21 cellular contexts compared by ENCODE assay signal in genomic region chr4:3413675-3414420, GRCh38. TPM values are rescaled to one million over a fixed set of nuclear protein-coding genes. Genes with fewer than 3 reads are reported as not detected.
A peak's percentile ranks its signal among the peaks of the same experiment; 100 is the strongest.
DNase-seq lines count a peak whose midpoint lies in the region; ATAC-seq and TF ChIP-seq lines count a peak whose summit lies in the region.
"Had no signal": no experiment of that assay in that cellular context is flagged by ENCODE, and none has a peak within 500 bp of the region (broad histone marks: within the 10 kb centered on the region; RNA-seq: fewer than 3 reads in every experiment).

No MANE protein-coding gene starts in this region.

- no peaks in the 10 kb centered on the region for H3K4me1 Mint-ChIP-seq in natural killer cell treated with Interleukin-12 subunit alpha and Interleukin-12 subunit beta and Interleukin-15 and Interleukin-18, amount 100 ng/mL, for 72 hours (ENCODE audit: low read depth in 2 of 2)
- no peaks in the 10 kb centered on the region for H3K4me1 Mint-ChIP-seq in natural killer cell
- peaks cover 23% of the 10 kb centered on the region for H3K4me1 Mint-ChIP-seq in glutamatergic neuron (ENCODE audit: low read depth, unreplicated experiment)
- peaks cover 46% of the 10 kb centered on the region for H3K4me1 Mint-ChIP-seq in neural progenitor cell
- peaks cover 0 to 12% (median 0%) of the 10 kb centered on the region in 7 donors for H3K4me1 Mint-ChIP-seq in naive thymus-derived CD4-positive, alpha-beta T cell
- H3K4me1 Mint-ChIP-seq: CD4-positive, CD25-positive, alpha-beta regulatory T cell had no signal

- no peaks in the 10 kb centered on the region for H3K9me3 Mint-ChIP-seq in natural killer cell treated with Interleukin-12 subunit alpha and Interleukin-12 subunit beta and Interleukin-15 and Interleukin-18, amount 100 ng/mL, for 72 hours
- no peaks in the 10 kb centered on the region for H3K9me3 Mint-ChIP-seq in natural killer cell
- peaks cover 10% of the 10 kb centered on the region for H3K9me3 Mint-ChIP-seq in glutamatergic neuron (ENCODE audit: unreplicated experiment)
- H3K9me3 Mint-ChIP-seq in neural progenitor cell: no peaks in the 10 kb centered on the region
- H3K9me3 Mint-ChIP-seq in naive thymus-derived CD4-positive, alpha-beta T cell: no peaks in the 10 kb centered on the region
- H3K9me3 Mint-ChIP-seq: activated B cell treated with CpG ODN at 0.5 μM for 24 hours; activated CD8-positive, alpha-beta T cell treated with anti-CD3 and anti-CD28 coated beads for 36 hours; CD4-positive, CD25-positive, alpha-beta regulatory T cell; stimulated activated memory B cell treated with anti-CD40 and anti-IgM and Interleukin-4, amounts not matched to agents 10 μg/mL and 1 μg/mL and 100 μg/mL, for 72 hours had no signal

- no peak overlapping the region for H3K9ac ChIP-seq in neural progenitor cell

- intact Hi-C loops in natural killer cell (cut with micrococcal nuclease) (no loop called here), upper lobe of right lung (cut with DNase I) (no loop called here)
- intact Hi-C loops in naive thymus-derived CD4-positive, alpha-beta T cell (cut with micrococcal nuclease): no loop called here

- DNase-seq in natural killer cell treated with Interleukin-12 subunit alpha and Interleukin-12 subunit beta and Interleukin-15 and Interleukin-18, amount 100 ng/mL, for 72 hours (ENCODE audit: low spot score): peak; percentile 51
- DNase-seq in natural killer cell (no peak), glutamatergic neuron (peak; percentile 22), neural progenitor cell (ENCODE audit: low spot score) (peak; percentile 59), upper lobe of right lung (peak; percentile 49), DMS79 (lab: John Stamatoyannopoulos, UW) (no peak)
- no peak for DNase-seq in activated CD4-positive, alpha-beta T cell treated with anti-CD3 and anti-CD28 coated beads, Interleukin-2, amount 50 U/mL, for 48 hours
- DNase-seq in naive thymus-derived CD4-positive, alpha-beta T cell: no peak
- DNase-seq: ACHN; activated B cell treated with CpG ODN at 0.5 μM for 24 hours; activated CD8-positive, alpha-beta T cell treated with anti-CD3 and anti-CD28 coated beads for 36 hours; activated T-cell treated with anti-CD3 and anti-CD28 coated beads, Interleukin-2, amount 50 U/mL, for 1 hour; CD4-positive, CD25-positive, alpha-beta regulatory T cell; NCI-H146; OCI-M1; stimulated activated CD4-positive, alpha-beta T cell treated with anti-CD3 and anti-CD28 coated beads, Interleukin-1b, Interleukin-23, amount 100 ng/mL, for 48 hours; T-helper 2 cell had no signal

- no peak overlapping the region for H3K4me3 Mint-ChIP-seq in natural killer cell treated with Interleukin-12 subunit alpha and Interleukin-12 subunit beta and Interleukin-15 and Interleukin-18, amount 100 ng/mL, for 72 hours
- H3K4me3 Mint-ChIP-seq in natural killer cell (no peak overlapping the region), glutamatergic neuron (ENCODE audit: unreplicated experiment) (no peak overlapping the region), neural progenitor cell (no peak overlapping the region)
- no peak overlapping the region for H3K4me3 Mint-ChIP-seq in naive thymus-derived CD4-positive, alpha-beta T cell
- H3K4me3 Mint-ChIP-seq: activated B cell treated with CpG ODN at 0.5 μM for 24 hours; activated CD8-positive, alpha-beta T cell treated with anti-CD3 and anti-CD28 coated beads for 36 hours; activated naive CD8-positive, alpha-beta T cell; CD4-positive, CD25-positive, alpha-beta regulatory T cell; stimulated activated memory B cell treated with anti-CD40 and anti-IgM and Interleukin-4, amounts not matched to agents 10 μg/mL and 1 μg/mL and 100 μg/mL, for 72 hours had no signal

- H2AFZ ChIP-seq in neural progenitor cell (replicated peaks): no peak overlapping the region

- CTCF ChIA-PET in naive thymus-derived CD4-positive, alpha-beta T cell (lab: Charles Lee): no interaction called here

- H3K27ac ChIP-seq in neural progenitor cell (peak overlapping the region; percentile 37), upper lobe of right lung (no peak overlapping the region)
- no peak overlapping the region for H3K27ac ChIP-seq in naive thymus-derived CD4-positive, alpha-beta T cell (ENCODE audit: low read depth, low read length)
- H3K27ac ChIP-seq: pancreas, SJSA1 had no signal

- H3K27ac Mint-ChIP-seq in natural killer cell treated with Interleukin-12 subunit alpha and Interleukin-12 subunit beta and Interleukin-15 and Interleukin-18, amount 100 ng/mL, for 72 hours: no peak overlapping the region
- H3K27ac Mint-ChIP-seq in natural killer cell (no peak overlapping the region), glutamatergic neuron (ENCODE audit: unreplicated experiment) (no peak overlapping the region), neural progenitor cell (peak overlapping the region; percentile 80)
- no peak overlapping the region for H3K27ac Mint-ChIP-seq in naive thymus-derived CD4-positive, alpha-beta T cell
- H3K27ac Mint-ChIP-seq: activated B cell treated with CpG ODN at 0.5 μM for 24 hours; activated CD8-positive, alpha-beta T cell treated with anti-CD3 and anti-CD28 coated beads for 36 hours; activated naive CD8-positive, alpha-beta T cell; CD4-positive, CD25-positive, alpha-beta regulatory T cell; stimulated activated memory B cell treated with anti-CD40 and anti-IgM and Interleukin-4, amounts not matched to agents 10 μg/mL and 1 μg/mL and 100 μg/mL, for 72 hours had no signal

- no peaks in the 10 kb centered on the region for H3F3A ChIP-seq in neural progenitor cell (ENCODE audit: low read depth)

- peak in 1 of 2 donors; percentile 11 for ATAC-seq in natural killer cell treated with Interleukin-12 subunit alpha and Interleukin-12 subunit beta and Interleukin-15 and Interleukin-18, amount 100 ng/mL, for 72 hours
- no peak for ATAC-seq in natural killer cell
- ATAC-seq in upper lobe of right lung: no peak
- ATAC-seq in naive thymus-derived CD4-positive, alpha-beta T cell: no peak
- ATAC-seq: activated CD8-positive, alpha-beta T cell treated with anti-CD3 and anti-CD28 coated beads for 36 hours had no signal

- H3K27me3 Mint-ChIP-seq in natural killer cell treated with Interleukin-12 subunit alpha and Interleukin-12 subunit beta and Interleukin-15 and Interleukin-18, amount 100 ng/mL, for 72 hours: no peaks in the 10 kb centered on the region
- no peaks in the 10 kb centered on the region for H3K27me3 Mint-ChIP-seq in natural killer cell (ENCODE audit: low read depth in 2 of 2)
- H3K27me3 Mint-ChIP-seq in glutamatergic neuron (ENCODE audit: unreplicated experiment): peaks cover 4% of the 10 kb centered on the region
- H3K27me3 Mint-ChIP-seq in neural progenitor cell (ENCODE audit: insufficient read depth, low read depth): peaks cover 2% of the 10 kb centered on the region
- H3K27me3 Mint-ChIP-seq in naive thymus-derived CD4-positive, alpha-beta T cell: no peaks in the 10 kb centered on the region
- H3K27me3 Mint-ChIP-seq: activated B cell treated with CpG ODN at 0.5 μM for 24 hours; activated CD8-positive, alpha-beta T cell treated with anti-CD3 and anti-CD28 coated beads for 36 hours; activated naive CD8-positive, alpha-beta T cell; CD4-positive, CD25-positive, alpha-beta regulatory T cell had no signal

- H3K4me3 ChIP-seq in neural progenitor cell (no peak overlapping the region), upper lobe of right lung (no peak overlapping the region)
- H3K4me3 ChIP-seq in naive thymus-derived CD4-positive, alpha-beta T cell (ENCODE audit: low read length): no peak overlapping the region
- H3K4me3 ChIP-seq: pancreas, SJSA1 had no signal

- no peaks in the 10 kb centered on the region for H3K27me3 ChIP-seq in neural progenitor cell
- no peaks in the 10 kb centered on the region for H3K27me3 ChIP-seq in upper lobe of right lung
- no peaks in the 10 kb centered on the region for H3K27me3 ChIP-seq in naive thymus-derived CD4-positive, alpha-beta T cell (ENCODE audit: control insufficient read depth in 2 of 2, insufficient read depth in 2 of 2, low read length in 2 of 2)
- H3K27me3 ChIP-seq: pancreas, SJSA1 had no signal

- H3K4me2 ChIP-seq in neural progenitor cell: no peak overlapping the region

- H3K36me3 ChIP-seq in neural progenitor cell (no peaks in the 10 kb centered on the region), upper lobe of right lung (peaks cover 33% of the 10 kb centered on the region)
- peaks cover 0 to 25% (median 0%) of the 10 kb centered on the region in 3 experiments for H3K36me3 ChIP-seq in naive thymus-derived CD4-positive, alpha-beta T cell (ENCODE audit: control insufficient read depth in 2 of 3, insufficient read depth in 3 of 3, low read length in 3 of 3)

- H3K9me3 ChIP-seq in neural progenitor cell (ENCODE audit: low read depth) (no peaks in the 10 kb centered on the region), upper lobe of right lung (no peaks in the 10 kb centered on the region)
- H3K9me3 ChIP-seq in naive thymus-derived CD4-positive, alpha-beta T cell (ENCODE audit: control insufficient read depth in 2 of 3, low read length in 3 of 3): no peaks in the 10 kb centered on the region
- H3K9me3 ChIP-seq: pancreas, SJSA1 had no signal

- no peaks in the 10 kb centered on the region for H3K36me3 Mint-ChIP-seq in natural killer cell treated with Interleukin-12 subunit alpha and Interleukin-12 subunit beta and Interleukin-15 and Interleukin-18, amount 100 ng/mL, for 72 hours
- H3K36me3 Mint-ChIP-seq in natural killer cell: no peaks in the 10 kb centered on the region
- no peaks in the 10 kb centered on the region for H3K36me3 Mint-ChIP-seq in glutamatergic neuron (ENCODE audit: unreplicated experiment)
- H3K36me3 Mint-ChIP-seq in neural progenitor cell: peaks cover 22% of the 10 kb centered on the region
- H3K36me3 Mint-ChIP-seq in naive thymus-derived CD4-positive, alpha-beta T cell: peaks cover 0 to 35% (median 7%) of the 10 kb centered on the region in 5 donors

- H3K4me1 ChIP-seq in neural progenitor cell: peaks cover 23% of the 10 kb centered on the region
- H3K4me1 ChIP-seq in upper lobe of right lung: peaks cover 4% of the 10 kb centered on the region
- no peaks in the 10 kb centered on the region for H3K4me1 ChIP-seq in naive thymus-derived CD4-positive, alpha-beta T cell (ENCODE audit: control insufficient read depth in 2 of 2, insufficient read depth in 2 of 2, low read length in 2 of 2)
- H3K4me1 ChIP-seq: pancreas, SJSA1 had no signal

- no peaks in the 10 kb centered on the region for H3K79me2 ChIP-seq in neural progenitor cell (ENCODE audit: low read depth)

- peaks cover 22% of the 10 kb centered on the region for H4K20me1 ChIP-seq in neural progenitor cell (ENCODE audit: low read depth)

- POLR2A ChIA-PET in naive thymus-derived CD4-positive, alpha-beta T cell (lab: Charles Lee): no interaction called here

- no peak for TF ChIP-seq CTCF in natural killer cell (IDR thresholded peaks at IDR 0.05)
- no peak for TF ChIP-seq CTCF in glutamatergic neuron (IDR thresholded peaks at IDR 0.05; ENCODE audit: partially characterized antibody, unreplicated experiment)
- no peak for TF ChIP-seq CTCF in neural progenitor cell (IDR thresholded peaks at IDR 0.05)
- TF ChIP-seq CTCF in upper lobe of right lung (IDR thresholded peaks at IDR 0.05): no peak

RNA-seq across cellular contexts. Expression of gene HGFAC, which starts 27.9 kb away (rescaled TPM):
- not detected for total RNA-seq in natural killer cell treated with Interleukin-12 subunit alpha and Interleukin-12 subunit beta and Interleukin-15 and Interleukin-18, amount 100 ng/mL, for 72 hours
- total RNA-seq in natural killer cell (under 1 TPM in 2 of 3 donors, not detected in 1; 0.43 to 0.54 TPM), glutamatergic neuron (ENCODE audit: unreplicated experiment) (9.4 TPM), neural progenitor cell (ENCODE audit: low replicate concordance) (not detected in 2 replicates), upper lobe of right lung (1.2 TPM)
- total RNA-seq in naive thymus-derived CD4-positive, alpha-beta T cell: under 1 TPM in 2 of 5 experiments, not detected in 3; 0.54 to 0.82 TPM
- polyA plus RNA-seq in naive thymus-derived CD4-positive, alpha-beta T cell: not detected
- total RNA-seq: activated B cell treated with CpG ODN at 0.5 μM for 24 hours; activated CD8-positive, alpha-beta T cell treated with anti-CD3 and anti-CD28 coated beads for 36 hours; CD4-positive, CD25-positive, alpha-beta regulatory T cell had no signal

RNA-seq across cellular contexts. Expression of gene DOK7, which starts 49.3 kb away (rescaled TPM):
- under 1 TPM in 1 of 2 donors, not detected in 1; 0.17 TPM for total RNA-seq in natural killer cell treated with Interleukin-12 subunit alpha and Interleukin-12 subunit beta and Interleukin-15 and Interleukin-18, amount 100 ng/mL, for 72 hours
- total RNA-seq in natural killer cell (1 to 10 TPM; 1.3 to 2.9 (median 1.6) TPM), glutamatergic neuron (ENCODE audit: unreplicated experiment) (5.1 TPM), neural progenitor cell (ENCODE audit: low replicate concordance) (0.22 TPM in 1 of 2 replicates, not detected in the other), upper lobe of right lung (3.6 TPM)
- not detected for total RNA-seq in naive thymus-derived CD4-positive, alpha-beta T cell
- polyA plus RNA-seq in naive thymus-derived CD4-positive, alpha-beta T cell: not detected
- total RNA-seq: activated CD8-positive, alpha-beta T cell treated with anti-CD3 and anti-CD28 coated beads for 36 hours; CD4-positive, CD25-positive, alpha-beta regulatory T cell had no signal

Comparison
In these comparisons a context has a peak if more than half of its experiments do, and no peak if none do; other contexts are left out.
1. DNase-seq: peak in natural killer cell treated with Interleukin-12 subunit alpha and Interleukin-12 subunit beta and Interleukin-15 and Interleukin-18, amount 100 ng/mL, for 72 hours (single experiment), glutamatergic neuron (single experiment), neural progenitor cell (single experiment) and upper lobe of right lung (single experiment); none in natural killer cell (single experiment), activated CD4-positive, alpha-beta T cell treated with anti-CD3 and anti-CD28 coated beads, Interleukin-2, amount 50 U/mL, for 48 hours (0 of 2), naive thymus-derived CD4-positive, alpha-beta T cell (0 of 9) and DMS79 (single experiment).